Comparison of ENCODE assay signal across 10 cellular contexts in the genomic region with DNA sequence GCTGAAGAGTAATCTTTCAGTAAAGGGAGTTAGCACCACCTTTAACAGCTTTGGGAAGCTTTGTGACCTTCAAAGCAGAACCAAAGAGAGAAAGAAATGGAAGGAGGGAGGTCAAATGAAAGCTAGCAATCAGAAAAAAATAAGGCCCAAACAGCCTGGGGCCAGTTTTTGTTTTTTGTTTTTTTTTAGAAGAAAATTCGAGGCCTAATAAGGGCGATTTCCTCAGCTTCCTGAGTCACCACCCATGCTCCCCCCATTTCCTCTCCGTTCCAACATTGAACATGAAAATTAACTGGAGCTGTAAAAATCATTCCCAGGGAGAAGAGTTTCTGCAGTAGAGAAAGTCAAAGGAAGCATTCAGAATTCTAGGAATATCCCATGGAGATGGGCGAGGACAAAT.
DNase-seq lines count a peak whose midpoint lies in the region; ATAC-seq, FAIRE-seq and TF ChIP-seq lines count a peak whose summit lies in the region.
"Had no signal": no experiment of that assay in that cellular context is flagged by ENCODE, and none has a peak within 500 bp of the region (broad histone marks: within the 10 kb centered on the region; RNA-seq: fewer than 3 reads in every experiment).

No MANE protein-coding gene starts in this region.

- H3K4me3 ChIP-seq in OCI-LY1 (ENCODE audit: low read depth, low read length, poor library complexity, severe bottlenecking), result peak overlapping the region; percentile 46
- 0 out of 8 replicates have a peak overlapping the region, but pooled peaks of 1 of the 4 experiments have one; percentile 19 for H3K4me3 ChIP-seq in H1 (ENCODE audit: extremely low read depth in 1 of 4, insufficient read depth in 2 of 4, low read depth in 3 of 4, low read length in 4 of 4)
- no peak overlapping the region for H3K4me3 ChIP-seq in psoas muscle
- H3K4me3 ChIP-seq: tibial artery had no signal

- H3K14ac ChIP-seq in H1 (ENCODE audit: insufficient read length), result no peak overlapping the region

- H3K79me1 ChIP-seq in H1 (ENCODE audit: low read depth, low read length), result no peaks in the 10 kb centered on the region

- no peak overlapping the region for H2BK5ac ChIP-seq in H1 (ENCODE audit: low read depth, low read length)

- no peak overlapping the region for H3K18ac ChIP-seq in H1 (ENCODE audit: extremely low read depth, low read length)

- H2AFZ ChIP-seq in OCI-LY1 (ENCODE audit: low read length) (no peak overlapping the region), H1 (ENCODE audit: low read length) (no peak overlapping the region)

- H3K4ac ChIP-seq in H1 (replicated peaks; ENCODE audit: insufficient read length, low read depth, low read length), result no peak overlapping the region

- no peak overlapping the region for H2AK5ac ChIP-seq in H1 (ENCODE audit: low read depth, low read length)

- H2BK20ac ChIP-seq in H1 (ENCODE audit: low read length), result no peak overlapping the region

- H3F3A ChIP-seq in OCI-LY1 (ENCODE audit: insufficient read depth, low read length), result peaks cover 5% of the 10 kb centered on the region

- no peak overlapping the region for H2BK15ac ChIP-seq in H1 (ENCODE audit: low read length)

- no peak overlapping the region for H4K91ac ChIP-seq in H1 (replicated peaks; ENCODE audit: insufficient read length, low read length)

- H3K27ac ChIP-seq in OCI-LY1 (ENCODE audit: low read depth, low read length, poor library complexity, severe bottlenecking) (peak overlapping the region; percentile 99), H1 (ENCODE audit: low read depth, low read length) (no peak overlapping the region), psoas muscle (peak overlapping the region; percentile 46)
- H3K27ac ChIP-seq: tibial artery had no signal

- H3K23ac ChIP-seq in H1 (ENCODE audit: insufficient read length), result no peak overlapping the region

- TF ChIP-seq CTCF in OCI-LY1 (IDR thresholded peaks at IDR 0.05; ENCODE audit: low read length) (no peak), H1 (IDR thresholded peaks at IDR 0.05; ENCODE audit: control extremely low read depth in 1 of 3, insufficient read depth in 1 of 3, low read depth in 1 of 3, low read length in 3 of 3) (no peak), psoas muscle (IDR thresholded peaks at IDR 0.05) (no peak)

- H3K9ac ChIP-seq in OCI-LY1 (ENCODE audit: low read length), result peak overlapping the region; percentile 63
- H3K9ac ChIP-seq in H1 (replicated peaks in 1 of 4; ENCODE audit: extremely low read depth in 1 of 4, low read depth in 3 of 4, low read length in 3 of 4), result no peak overlapping the region; a peak in 2 of 7 replicates

- no peak for FAIRE-seq in H1 (lab: Jason Lieb, UNC)
- FAIRE-seq: bronchial epithelial cell had no signal

- no peak for TF ChIP-seq POLR2A in H1 (IDR thresholded peaks at IDR 0.05; ENCODE audit: control extremely low read depth in 1 of 2, low read depth in 2 of 2, low read length in 2 of 2)

- TF ChIP-seq EP300 in H1 (IDR thresholded peaks at IDR 0.05; ENCODE audit: borderline replicate concordance in 1 of 2, low read depth in 2 of 2, low read length in 2 of 2), result no peak

- H3K23me2 ChIP-seq in H1 (ENCODE audit: low read depth, low read length), result no peaks in the 10 kb centered on the region; the same call in 1 of the 2 replicates

- in situ Hi-C loops in Caki2 (cut with HindIII; ENCODE audit: low pct_unique_long_range_greater_than_20kb, low sequenced_read_pairs), result no loop called here

- CTCF ChIA-PET in H1 (lab: Charles Lee; ENCODE audit: partially characterized antibody), result no interaction called here

- ATAC-seq in psoas muscle (no peak), GM21825 (IDR thresholded peaks at IDR 0.05; ENCODE audit: unreplicated experiment) (no peak), GM21381 (IDR thresholded peaks at IDR 0.05; ENCODE audit: unreplicated experiment) (no peak), GM18511 (IDR thresholded peaks at IDR 0.05; ENCODE audit: unreplicated experiment) (no peak)

- H3K36me3 ChIP-seq in OCI-LY1 (ENCODE audit: insufficient read depth, low read length) (peaks cover 15% of the 10 kb centered on the region), H1 (ENCODE audit: control insufficient read depth in 2 of 4, insufficient read depth in 4 of 4, low read length in 3 of 4) (no peaks in the 10 kb centered on the region), psoas muscle (ENCODE audit: insufficient read depth in 1 of 2, low read depth in 1 of 2) (no peaks in the 10 kb centered on the region)
- H3K36me3 ChIP-seq: tibial artery had no signal

- WGBS in H1 (ENCODE audit: extremely low coverage in 1 of 2, insufficient coverage in 1 of 2, insufficient read length in 1 of 2, insufficient replicate concordance in 2 of 2, low coverage in 1 of 2, low lambda C conversion rate in 2 of 2, missing lambda C conversion rate in 1 of 2), 2 experiments, result 32% methylated on average over 2 of the region's 4 CpGs; no CpG with 5 or more reads in 1 of the 2 experiments
- 26 to 32% (median 28%) methylated on average over 4 of the region's 4 CpGs for WGBS in psoas muscle, 3 donors

- intact Hi-C loops in psoas muscle (cut with DNase I), result no loop called here

- no peak overlapping the region for H4K5ac ChIP-seq in H1 (ENCODE audit: insufficient read length, low read depth, low read length)

- no peaks in the 10 kb centered on the region for H3K9me2 ChIP-seq in OCI-LY1 (ENCODE audit: low read depth, low read length)

- H3K27me3 ChIP-seq in OCI-LY1 (ENCODE audit: insufficient read depth, low read length), result no peaks in the 10 kb centered on the region
- H3K27me3 ChIP-seq in H1 (replicated peaks in 1 of 4; ENCODE audit: control insufficient read depth in 3 of 4, extremely low read depth in 1 of 4, insufficient read depth in 3 of 4, low read length in 3 of 4), result no peaks in the 10 kb centered on the region
- H3K27me3 ChIP-seq in psoas muscle (ENCODE audit: insufficient read depth in 3 of 3, low read length in 2 of 3), result peaks cover 0 to 12% (median 0%) of the 10 kb centered on the region in 3 donors
- H3K27me3 ChIP-seq: tibial artery had no signal

- POLR2A ChIA-PET in H1 (lab: Charles Lee; ENCODE audit: partially characterized antibody), result interaction anchor here (0.6 to 1.2 kb wide), 3 partner anchors 9 to 116 kb away, joined by 3 to 4 read pairs (median 3); no protein-coding TSS in a partner anchor

- no peak for TF ChIP-seq RAD21 in H1 (IDR thresholded peaks at IDR 0.05 in 1 of 2, conservative IDR thresholded peaks at IDR 0.05 in 1 of 2; ENCODE audit: low read depth in 2 of 2, low read length in 2 of 2)

- H2BK12ac ChIP-seq in H1 (ENCODE audit: low read depth, low read length), result no peak overlapping the region

- no peaks in the 10 kb centered on the region for H4K20me1 ChIP-seq in OCI-LY1 (ENCODE audit: insufficient read depth, low read length)
- no peaks in the 10 kb centered on the region for H4K20me1 ChIP-seq in H1 (replicated peaks in 1 of 2; ENCODE audit: control insufficient read depth in 1 of 2, insufficient read depth in 2 of 2, low read length in 2 of 2)

- peak overlapping the region; percentile 71 for H3K4me2 ChIP-seq in OCI-LY1 (ENCODE audit: low read length)
- H3K4me2 ChIP-seq in H1 (ENCODE audit: insufficient read depth in 1 of 2, low read depth in 2 of 2, low read length in 2 of 2), result peak overlapping the region; percentile 13 to 34; a peak in 2 of 4 replicates

- no peak overlapping the region for H3K56ac ChIP-seq in H1 (replicated peaks; ENCODE audit: insufficient read length, low read depth, low read length)

- DNase-seq in Caki2 (ENCODE audit: low read depth) (peak; percentile 2), H1 (ENCODE audit: low read depth in 1 of 2, low spot score in 2 of 2) (no peak), psoas muscle (no peak)
- DNase-seq in activated effector memory CD4-positive, alpha-beta T cell treated with anti-CD3 and anti-CD28 coated beads, Interleukin-2, amount 50 U/mL, for 16 hours, result no peak
- DNase-seq: tibial artery had no signal

- peaks cover 32% of the 10 kb centered on the region for H3K79me2 ChIP-seq in OCI-LY1 (ENCODE audit: insufficient read depth, low read length)
- no peaks in the 10 kb centered on the region for H3K79me2 ChIP-seq in H1 (ENCODE audit: control insufficient read depth in 1 of 2, insufficient read depth in 2 of 2, low read length in 2 of 2)

- no peak overlapping the region for H2BK120ac ChIP-seq in H1 (replicated peaks; ENCODE audit: low read depth, low read length)

- peaks cover 79% of the 10 kb centered on the region for H3K4me1 ChIP-seq in OCI-LY1 (ENCODE audit: insufficient read depth, low read length, severe bottlenecking)
- peaks cover 0 to 9% (median 4%) of the 10 kb centered on the region in 4 experiments; a peak in 4 of 7 replicates for H3K4me1 ChIP-seq in H1 (replicated peaks in 1 of 4; ENCODE audit: control insufficient read depth in 3 of 4, insufficient read depth in 4 of 4, low read length in 3 of 4)
- peaks cover 6% of the 10 kb centered on the region for H3K4me1 ChIP-seq in psoas muscle
- H3K4me1 ChIP-seq: tibial artery had no signal

- H4K8ac ChIP-seq in H1 (ENCODE audit: extremely low read depth, insufficient read depth, low read length), result no peak overlapping the region

- no peaks in the 10 kb centered on the region for H3K9me3 ChIP-seq in OCI-LY1 (ENCODE audit: low read length)
- no peaks in the 10 kb centered on the region for H3K9me3 ChIP-seq in H1 (ENCODE audit: insufficient read depth in 2 of 2, low read depth in 1 of 2, low read length in 1 of 2)
- no peaks in the 10 kb centered on the region for H3K9me3 ChIP-seq in psoas muscle
- H3K9me3 ChIP-seq: tibial artery had no signal

TF ChIP-seq in H1, 55 proteins besides CTCF, POLR2A, EP300 and RAD21:
- no peak for TF ChIP-seq TCF12 (IDR thresholded peaks at IDR 0.05; ENCODE audit: low read depth, low read length)
- no peak for TF ChIP-seq JUND (IDR thresholded peaks at IDR 0.05; ENCODE audit: low read length)
- TF ChIP-seq GTF2F1 (IDR thresholded peaks at IDR 0.05; ENCODE audit: borderline replicate concordance, low read depth, low read length), result no peak
- TF ChIP-seq EGR1 (IDR thresholded peaks at IDR 0.05; ENCODE audit: borderline replicate concordance, low read depth, low read length), result 0 out of 2 replicates have a peak, but pooled peaks have one; percentile 36
- TF ChIP-seq SP2 (IDR thresholded peaks at IDR 0.05; ENCODE audit: low read length), result no peak
- TF ChIP-seq CBX5 (IDR thresholded peaks at IDR 0.05; ENCODE audit: low read depth, low read length), result no peak
TF ChIP-seq in H1: peak in this region for 1.
